ENCODE assay signal across 16 cellular contexts in genomic region chr18:58271770-58272169, GRCh38.
"Had no signal": no experiment of that assay in that cellular context is flagged by ENCODE, and none has a peak within 500 bp of the region (broad histone marks: within the 10 kb centered on the region; RNA-seq: fewer than 3 reads in every experiment).

No MANE protein-coding gene starts in this region.

- H3K4me3 ChIP-seq: ascending aorta, breast epithelium, esophagus squamous epithelium, left lung, thyroid gland had no signal

- H3K27me3 ChIP-seq: ascending aorta, breast epithelium, esophagus squamous epithelium, left lung, thyroid gland had no signal

- DNase-seq: activated CD4-positive, alpha-beta T cell treated with anti-CD3 and anti-CD28 coated beads, Interleukin-2, amount 50 U/mL, for 4 hours; activated gamma-delta T cell; cerebellar nuclear complex; effector CD4-positive, alpha-beta T cell; esophagus squamous epithelium; hippocampal formation; islet precursor cell; left lung; mesendoderm; naive thymus-derived CD8-positive, alpha-beta T cell; stimulated activated CD4-positive, alpha-beta T cell treated with anti-CD3 and anti-CD28 coated beads, Interleukin-4, amount 100 ng/mL, for 4 hours; thyroid gland had no signal

- ATAC-seq: left lung; naive thymus-derived CD8-positive, alpha-beta T cell; sciatic nerve; stimulated activated memory B cell treated with anti-CD40 and anti-IgM and Interleukin-4, amounts not matched to agents 10 μg/mL and 1 μg/mL and 100 μg/mL, for 72 hours had no signal

- H3K27ac ChIP-seq: ascending aorta, esophagus squamous epithelium, left lung, thyroid gland had no signal

- H3K9me3 ChIP-seq: ascending aorta, breast epithelium, esophagus squamous epithelium, left lung, thyroid gland had no signal

- H3K36me3 ChIP-seq: ascending aorta, breast epithelium, esophagus squamous epithelium, left lung, thyroid gland had no signal

- H3K4me1 ChIP-seq: ascending aorta had no signal
